ENCODE assay signal across 1 cellular context in genomic region chrX:107713205-107714195, GRCh38.
TF ChIP-seq lines count a peak whose summit lies in the region.

No MANE protein-coding gene starts in this region.

TF ChIP-seq in IMR-90, 13 proteins besides CTCF, POLR2A, EP300 and RAD21 (continued from another document):
- TF ChIP-seq FOS (IDR thresholded peaks at IDR 0.05; ENCODE audit: low read depth, low read length) (no peak), BHLHE40 (IDR thresholded peaks at IDR 0.05; ENCODE audit: low read depth, low read length) (no peak), MXI1 (IDR thresholded peaks at IDR 0.05; ENCODE audit: borderline replicate concordance, low read depth, low read length) (no peak), NFE2L2 (IDR thresholded peaks at IDR 0.05; ENCODE audit: low read depth, low read length) (no peak)
